ENCODE assay signal across 10 cellular contexts in the genomic region with DNA sequence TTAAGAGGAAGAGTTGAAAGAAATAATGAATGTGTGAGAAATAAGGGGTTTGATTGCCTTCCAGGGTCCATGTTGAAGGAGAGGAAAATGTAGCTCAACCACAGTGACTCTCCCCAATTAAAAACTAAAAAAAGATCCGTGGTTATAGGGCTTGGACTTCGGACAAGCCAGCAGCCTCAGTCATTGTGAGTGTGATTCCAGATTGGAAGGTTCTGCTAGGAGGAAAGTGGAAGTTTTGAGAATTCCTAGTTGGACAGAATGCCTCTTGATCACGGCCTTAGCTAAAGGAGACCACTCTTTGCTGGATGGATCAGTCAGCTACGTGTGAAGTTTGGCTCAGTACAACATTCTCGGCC. TPM values are rescaled to one million over a fixed set of nuclear protein-coding genes. Genes with fewer than 3 reads are reported as not detected.
DNase-seq lines count a peak whose midpoint lies in the region; ATAC-seq and TF ChIP-seq lines count a peak whose summit lies in the region.
"Had no signal": no experiment of that assay in that cellular context is flagged by ENCODE, and none has a peak within 500 bp of the region (broad histone marks: within the 10 kb centered on the region; RNA-seq: fewer than 3 reads in every experiment).

No MANE protein-coding gene starts in this region.

- TF ChIP-seq POLR2A in breast epithelium (IDR thresholded peaks at IDR 0.05) (no peak), tibial nerve (IDR thresholded peaks at IDR 0.05) (no peak)

- no peak for TF ChIP-seq EP300 in tibial nerve (IDR thresholded peaks at IDR 0.05)

- H3K27me3 Mint-ChIP-seq in CD4-positive, CD25-positive, alpha-beta regulatory T cell: no peaks in the 10 kb centered on the region
- no peaks in the 10 kb centered on the region for H3K27me3 Mint-ChIP-seq in natural killer cell (ENCODE audit: low read depth in 2 of 2)

- H3K27me3 ChIP-seq in CD4-positive, CD25-positive, alpha-beta regulatory T cell (ENCODE audit: control insufficient read depth, insufficient read depth, low read length): no peaks in the 10 kb centered on the region
- no peaks in the 10 kb centered on the region for H3K27me3 ChIP-seq in breast epithelium
- H3K27me3 ChIP-seq in left lung: no peaks in the 10 kb centered on the region
- no peaks in the 10 kb centered on the region for H3K27me3 ChIP-seq in tibial nerve

- intact Hi-C loops in breast epithelium (cut with DNase I; ENCODE audit: low total_unique reads): no loop called here
- intact Hi-C loops in natural killer cell (cut with micrococcal nuclease): loop anchor here (1.0 kb wide), 1 partner anchor 81 kb away; no protein-coding TSS in a partner anchor
- intact Hi-C loops in left lung (cut with DNase I): no loop called here

- H3K27ac Mint-ChIP-seq in CD4-positive, CD25-positive, alpha-beta regulatory T cell: peak overlapping the region; percentile 83 to 95 (median 94)
- peak overlapping the region; percentile 86 to 87 for H3K27ac Mint-ChIP-seq in natural killer cell

- H3K9me3 Mint-ChIP-seq in CD4-positive, CD25-positive, alpha-beta regulatory T cell: peaks cover 0 to 1% (median 0%) of the 10 kb centered on the region in 7 donors
- no peaks in the 10 kb centered on the region for H3K9me3 Mint-ChIP-seq in natural killer cell

- H3K4me1 Mint-ChIP-seq in CD4-positive, CD25-positive, alpha-beta regulatory T cell: peaks cover 13 to 69% (median 47%) of the 10 kb centered on the region in 4 donors
- peaks cover 21 to 22% of the 10 kb centered on the region in 2 donors for H3K4me1 Mint-ChIP-seq in natural killer cell

- peak overlapping the region; percentile 79 for H3K27ac ChIP-seq in CD4-positive, CD25-positive, alpha-beta regulatory T cell (ENCODE audit: insufficient read depth, low read length, poor library complexity, severe bottlenecking)
- H3K27ac ChIP-seq in breast epithelium (peak overlapping the region; percentile 68 to 77), left lung (no peak overlapping the region), tibial nerve (peak overlapping the region in 2 of 4 donors; percentile 73 to 81)

- H3K4me3 ChIP-seq in CD4-positive, CD25-positive, alpha-beta regulatory T cell (ENCODE audit: low read depth, low read length): peak overlapping the region; percentile 52
- H3K4me3 ChIP-seq in breast epithelium: no peak overlapping the region
- no peak overlapping the region for H3K4me3 ChIP-seq in left lung
- H3K4me3 ChIP-seq in tibial nerve: no peak overlapping the region

- 38 to 42% methylated on average over 5 of the region's 5 CpGs for WGBS in tibial nerve, 2 donors

- TF ChIP-seq CTCF in breast epithelium (IDR thresholded peaks at IDR 0.05) (no peak), natural killer cell (IDR thresholded peaks at IDR 0.05) (no peak), left lung (IDR thresholded peaks at IDR 0.05) (no peak), tibial nerve (IDR thresholded peaks at IDR 0.05) (no peak)

- DNase-seq in CD4-positive, CD25-positive, alpha-beta regulatory T cell: no peak
- DNase-seq in breast epithelium (ENCODE audit: low spot score in 2 of 2): no peak
- DNase-seq in natural killer cell: no peak
- DNase-seq in left lung: no peak
- no peak for DNase-seq in NCI-H526 (lab: John Stamatoyannopoulos, UW)
- no peak for DNase-seq in tibial nerve (ENCODE audit: low spot score in 2 of 2)
- DNase-seq: NCI-H187; stimulated activated CD4-positive, alpha-beta T cell treated with anti-CD3 and anti-CD28 coated beads, Interleukin-2, amount 100 ng/mL, for 48 hours had no signal

- H3K9me3 ChIP-seq in CD4-positive, CD25-positive, alpha-beta regulatory T cell (ENCODE audit: control insufficient read depth in 2 of 2, low read length in 2 of 2): no peaks in the 10 kb centered on the region
- no peaks in the 10 kb centered on the region for H3K9me3 ChIP-seq in breast epithelium
- H3K9me3 ChIP-seq in left lung: no peaks in the 10 kb centered on the region
- no peaks in the 10 kb centered on the region for H3K9me3 ChIP-seq in tibial nerve

- peaks cover 24% of the 10 kb centered on the region for H3K4me1 ChIP-seq in CD4-positive, CD25-positive, alpha-beta regulatory T cell (ENCODE audit: control insufficient read depth, insufficient read depth, low read length, poor library complexity, severe bottlenecking)
- H3K4me1 ChIP-seq in breast epithelium: peaks cover 0 to 6% of the 10 kb centered on the region in 2 donors
- peaks cover 5 to 8% of the 10 kb centered on the region in 2 donors for H3K4me1 ChIP-seq in left lung
- peaks cover 0 to 63% (median 20%) of the 10 kb centered on the region in 4 donors for H3K4me1 ChIP-seq in tibial nerve

- H3K36me3 ChIP-seq in CD4-positive, CD25-positive, alpha-beta regulatory T cell (ENCODE audit: control insufficient read depth, insufficient read depth, low read length): no peaks in the 10 kb centered on the region
- H3K36me3 ChIP-seq in breast epithelium: no peaks in the 10 kb centered on the region
- H3K36me3 ChIP-seq in left lung: no peaks in the 10 kb centered on the region
- H3K36me3 ChIP-seq in tibial nerve: no peaks in the 10 kb centered on the region

- H3K36me3 Mint-ChIP-seq in CD4-positive, CD25-positive, alpha-beta regulatory T cell: peaks cover 5% of the 10 kb centered on the region
- H3K36me3 Mint-ChIP-seq in natural killer cell: no peaks in the 10 kb centered on the region

- ATAC-seq in CD4-positive, CD25-positive, alpha-beta regulatory T cell (ENCODE audit: low read depth in 2 of 2): no peak
- ATAC-seq in HG03342 (IDR thresholded peaks at IDR 0.05; ENCODE audit: unreplicated experiment) (peak; percentile 1), natural killer cell (peak in 1 of 3 donors; percentile 5), left lung (no peak), HG02610 (IDR thresholded peaks at IDR 0.05; ENCODE audit: unreplicated experiment) (no peak)

- H3K4me3 Mint-ChIP-seq in CD4-positive, CD25-positive, alpha-beta regulatory T cell: peak overlapping the region in 3 of 4 donors; percentile 30 to 69 (median 56)
- peak overlapping the region; percentile 66 for H3K4me3 Mint-ChIP-seq in natural killer cell

RNA-seq across cellular contexts. Expression of a gene that starts 27.3 kb away (rescaled TPM):
- 40.8 TPM for total RNA-seq in CD4-positive, CD25-positive, alpha-beta regulatory T cell
- 10 to 100 TPM in 2 of 4 donors, 1 to 10 TPM in 2; 8.9 to 14.9 (median 12.2) TPM for polyA plus RNA-seq in CD4-positive, CD25-positive, alpha-beta regulatory T cell
- total RNA-seq in breast epithelium (100 to 1,000 TPM in 2 of 3 donors, 10 to 100 TPM in 1; 40.3 to 242 (median 164) TPM), natural killer cell (10 to 100 TPM; 24.6 to 30.8 (median 26.6) TPM), left lung (100 to 1,000 TPM in 1 of 2 donors, 10 to 100 TPM in 1; 80.1 to 126 TPM), tibial nerve (100 to 1,000 TPM; 265 to 345 (median 277) TPM)

Comparison
In these comparisons a context has a peak if more than half of its experiments do, and no peak if none do; other contexts are left out.
1. H3K27ac ChIP-seq: peak in CD4-positive, CD25-positive, alpha-beta regulatory T cell (single experiment) and breast epithelium (2 of 2); none in left lung (0 of 2).